14 cellular contexts compared by ENCODE assay signal in genomic region chr19:3608750-3609322, GRCh38. TPM values are rescaled to one million over a fixed set of nuclear protein-coding genes. Genes with fewer than 3 reads are reported as not detected.
DNase-seq lines count a peak whose midpoint lies in the region; TF ChIP-seq lines count a peak whose summit lies in the region.
"Had no signal": no experiment of that assay in that cellular context is flagged by ENCODE, and none has a peak within 500 bp of the region (broad histone marks: within the 10 kb centered on the region; RNA-seq: fewer than 3 reads in every experiment).

No MANE protein-coding gene starts in this region.

- no peak for TF ChIP-seq POLR2A in testis (IDR thresholded peaks at IDR 0.05)

- no peak overlapping the region for H3K4me3 Mint-ChIP-seq in type B pancreatic cell
- H3K4me3 Mint-ChIP-seq: activated B cell treated with CpG ODN at 0.5 μM for 24 hours had no signal

- DNase-seq in KG1 (lab: John Stamatoyannopoulos, UW) (peak; percentile 39), UCSD-AML1 (lab: John Stamatoyannopoulos, UW; ENCODE audit: unreplicated experiment) (peak; percentile 92), hepatic stellate cell (ENCODE audit: low spot score) (peak; percentile 60), testis (no peak), type B pancreatic cell (ENCODE audit: extremely low spot score, unreplicated experiment) (no peak), DMS53 treated with DMSO at 0.1 percent for 48 hours (lab: John Stamatoyannopoulos, UW; ENCODE audit: unreplicated experiment) (no peak), NCI-H526 (lab: John Stamatoyannopoulos, UW) (no peak)
- DNase-seq: activated B cell treated with CpG ODN at 0.5 μM for 24 hours; activated CD8-positive, alpha-beta memory T cell treated with anti-CD3 and anti-CD28 coated beads, Interleukin-2, amount 50 U/mL, for 48 hours; Caco-2; immature natural killer cell; stimulated activated naive B cell treated with anti-CD40 and anti-IgM and Interleukin-4, amounts not matched to agents 10 μg/mL and 1 μg/mL and 100 μg/mL, for 72 hours had no signal

- TF ChIP-seq CTCF in testis (IDR thresholded peaks at IDR 0.05) (no peak), type B pancreatic cell (conservative IDR thresholded peaks at IDR 0.05) (no peak)

- 62 to 80% methylated on average over 10 to 19 of the region's 21 CpGs for WGBS in testis, 2 donors

- intact Hi-C loops in testis (cut with DNase I; ENCODE audit: low total_unique reads), result no loop called here

- no peaks in the 10 kb centered on the region for H3K27me3 ChIP-seq in testis

- H3K36me3 ChIP-seq in testis (ENCODE audit: low read depth, missing control alignments), result no peaks in the 10 kb centered on the region

- no peak overlapping the region for H3K4me3 ChIP-seq in testis

- peaks cover 14% of the 10 kb centered on the region for H3K27me3 Mint-ChIP-seq in type B pancreatic cell
- H3K27me3 Mint-ChIP-seq: stimulated activated naive B cell treated with anti-CD40 and anti-IgM and Interleukin-4, amounts not matched to agents 10 μg/mL and 1 μg/mL and 100 μg/mL, for 72 hours had no signal

- H3K4me1 ChIP-seq in testis, result peaks cover 34% of the 10 kb centered on the region
- H3K4me1 ChIP-seq: Caco-2 had no signal

- H3K27ac ChIP-seq in testis, result peak overlapping the region; percentile 7 to 54

- H3K9me3 Mint-ChIP-seq in type B pancreatic cell, result no peaks in the 10 kb centered on the region
- H3K9me3 Mint-ChIP-seq: activated B cell treated with CpG ODN at 0.5 μM for 24 hours, immature natural killer cell had no signal

- H3K27ac Mint-ChIP-seq in type B pancreatic cell, result no peak overlapping the region
- H3K27ac Mint-ChIP-seq: activated B cell treated with CpG ODN at 0.5 μM for 24 hours; stimulated activated naive B cell treated with anti-CD40 and anti-IgM and Interleukin-4, amounts not matched to agents 10 μg/mL and 1 μg/mL and 100 μg/mL, for 72 hours had no signal

- no peaks in the 10 kb centered on the region for H3K9me3 ChIP-seq in testis
- H3K9me3 ChIP-seq: Caco-2 had no signal

- H3K4me1 Mint-ChIP-seq in type B pancreatic cell (ENCODE audit: unreplicated experiment), result peaks cover 7% of the 10 kb centered on the region

- no peaks in the 10 kb centered on the region for H3K36me3 Mint-ChIP-seq in type B pancreatic cell

RNA-seq across cellular contexts. Expression of gene TBXA2R, which starts 2.2 kb away (rescaled TPM):
- total RNA-seq in testis (1 to 10 TPM; 1.3 to 3.2 TPM), type B pancreatic cell (ENCODE audit: low replicate concordance) (not detected in 2 replicates)
- polyA plus RNA-seq in testis (ENCODE audit: insufficient read depth, low read depth, low replicate concordance), result 1.8 TPM
- total RNA-seq: H4 had no signal

RNA-seq across cellular contexts. Expression of gene CACTIN, which starts 17.8 kb away (rescaled TPM):
- total RNA-seq in testis (10 to 100 TPM; 52.8 to 57.5 TPM), type B pancreatic cell (ENCODE audit: low replicate concordance) (31.6 and 32.4 TPM in 2 replicates)
- polyA plus RNA-seq in testis (ENCODE audit: insufficient read depth, low read depth, low replicate concordance), result 26.9 TPM

RNA-seq across cellular contexts. Expression of gene GIPC3, which starts 23.6 kb away (rescaled TPM):
- under 1 TPM; 0.50 to 0.87 TPM for total RNA-seq in testis
- polyA plus RNA-seq in testis (ENCODE audit: insufficient read depth, low read depth, low replicate concordance), result 1.5 TPM
- 0.07 TPM in 1 of 2 replicates, not detected in the other for total RNA-seq in type B pancreatic cell (ENCODE audit: low replicate concordance)
- total RNA-seq: Caco-2, H4, renal cortical epithelial cell had no signal

RNA-seq across cellular contexts. Expression of gene HMG20B, which starts 36.1 kb away (rescaled TPM):
- total RNA-seq in testis (100 to 1,000 TPM; 108 to 129 TPM), type B pancreatic cell (ENCODE audit: low replicate concordance) (60.1 and 78.3 TPM in 2 replicates)
- polyA plus RNA-seq in testis (ENCODE audit: insufficient read depth, low read depth, low replicate concordance), result 66.2 TPM

RNA-seq across cellular contexts. Expression of gene MFSD12, which starts 51.5 kb away (rescaled TPM):
- total RNA-seq in testis (10 to 100 TPM; 83.9 to 95.1 TPM), type B pancreatic cell (ENCODE audit: low replicate concordance) (74.1 and 80.9 TPM in 2 replicates)
- polyA plus RNA-seq in testis (ENCODE audit: insufficient read depth, low read depth, low replicate concordance), result 32.8 TPM

Comparison
In these comparisons a context has a peak if more than half of its experiments do, and no peak if none do; other contexts are left out.
1. DNase-seq: peak in KG1 (single experiment), UCSD-AML1 (single experiment) and hepatic stellate cell (single experiment); none in testis (single experiment), type B pancreatic cell (single experiment), DMS53 treated with DMSO at 0.1 percent for 48 hours (single experiment) and NCI-H526 (0 of 2).